In genomic region chr6:37172991-37173572, GRCh38 we compare ENCODE assay signal across 9 cellular contexts. TPM values are rescaled to one million over a fixed set of nuclear protein-coding genes. Genes with fewer than 3 reads are reported as not detected.
DNase-seq lines count a peak whose midpoint lies in the region; ATAC-seq and TF ChIP-seq lines count a peak whose summit lies in the region.
"Had no signal": no experiment of that assay in that cellular context is flagged by ENCODE, and none has a peak within 500 bp of the region (broad histone marks: within the 10 kb centered on the region; RNA-seq: fewer than 3 reads in every experiment).

No MANE protein-coding gene starts in this region.

- no peak for ATAC-seq in activated CD8-positive, alpha-beta T cell treated with anti-CD3 and anti-CD28 coated beads for 36 hours
- ATAC-seq in stimulated activated naive CD8-positive, alpha-beta T cell treated with anti-CD3 and anti-CD28 coated beads, Interleukin-15, amount 100 ng/mL, for 72 hours = no peak
- ATAC-seq in HG02610 (IDR thresholded peaks at IDR 0.05; ENCODE audit: unreplicated experiment) = no peak
- no peak for ATAC-seq in GM21619 (IDR thresholded peaks at IDR 0.05; ENCODE audit: unreplicated experiment)

- H3K27ac Mint-ChIP-seq in activated CD8-positive, alpha-beta T cell treated with anti-CD3 and anti-CD28 coated beads for 36 hours = peak overlapping the region; percentile 91
- H3K27ac Mint-ChIP-seq in stimulated activated naive CD8-positive, alpha-beta T cell treated with anti-CD3 and anti-CD28 coated beads, Interleukin-15, amount 100 ng/mL, for 72 hours = peak overlapping the region; percentile 98 to 99

- H3K4me3 ChIP-seq in HUES64 (ENCODE audit: low read length) = peak overlapping the region; percentile 94
- peak overlapping the region; percentile 88 for H3K4me3 ChIP-seq in iPS-15b (ENCODE audit: low read depth, low read length)

- 95% methylated on average over 7 of the region's 7 CpGs for WGBS in HUES64

- no peak for DNase-seq in activated CD8-positive, alpha-beta T cell treated with anti-CD3 and anti-CD28 coated beads for 36 hours
- peak in 1 of 2 donors; percentile 21 for DNase-seq in stimulated activated naive CD8-positive, alpha-beta T cell treated with anti-CD3 and anti-CD28 coated beads, Interleukin-15, amount 100 ng/mL, for 72 hours
- DNase-seq in NCI-H2081 treated with DMSO at 0.1 percent for 48 hours (lab: John Stamatoyannopoulos, UW) = no peak
- no peak for DNase-seq in activated CD4-positive, alpha-beta T cell treated with anti-CD3 and anti-CD28 coated beads for 4 hours
- DNase-seq: NCI-H82 had no signal

- H3K27ac ChIP-seq in HUES64 (ENCODE audit: low read depth, low read length) = no peak overlapping the region

- POLR2A ChIA-PET in activated CD8-positive, alpha-beta T cell treated with anti-CD3 and anti-CD28 coated beads for 36 hours (lab: Charles Lee) = interaction anchor here (0.6 to 13.5 kb wide), 16 partner anchors 9 to 298 kb away, joined by 3 to 261 read pairs (median 6); partner anchors contain the start of genes MTCH1 and PPIL1

- no peaks in the 10 kb centered on the region for H3K27me3 Mint-ChIP-seq in activated CD8-positive, alpha-beta T cell treated with anti-CD3 and anti-CD28 coated beads for 36 hours
- no peaks in the 10 kb centered on the region for H3K27me3 Mint-ChIP-seq in stimulated activated naive CD8-positive, alpha-beta T cell treated with anti-CD3 and anti-CD28 coated beads, Interleukin-15, amount 100 ng/mL, for 72 hours

- H3K36me3 Mint-ChIP-seq in activated CD8-positive, alpha-beta T cell treated with anti-CD3 and anti-CD28 coated beads for 36 hours (ENCODE audit: low read depth) = peaks cover 68% of the 10 kb centered on the region

- no peaks in the 10 kb centered on the region for H3K9me3 Mint-ChIP-seq in activated CD8-positive, alpha-beta T cell treated with anti-CD3 and anti-CD28 coated beads for 36 hours
- H3K9me3 Mint-ChIP-seq in stimulated activated naive CD8-positive, alpha-beta T cell treated with anti-CD3 and anti-CD28 coated beads, Interleukin-15, amount 100 ng/mL, for 72 hours = peaks cover 0 to 10% of the 10 kb centered on the region in 2 donors

- intact Hi-C loops in activated CD8-positive, alpha-beta T cell treated with anti-CD3 and anti-CD28 coated beads for 36 hours (cut with micrococcal nuclease) = loop anchor here (2.0 kb wide), 3 partner anchors 36 to 154 kb away; no protein-coding TSS in a partner anchor

- CTCF ChIA-PET in activated CD8-positive, alpha-beta T cell treated with anti-CD3 and anti-CD28 coated beads for 36 hours (lab: Charles Lee) = interaction anchor here (0.7 to 18.8 kb wide), 21 partner anchors 10 to 288 kb away, joined by 3 to 502 read pairs (median 5); partner anchors contain the start of gene C6orf89

- H3K9ac ChIP-seq in HUES64 (ENCODE audit: low read depth, low read length) (no peak overlapping the region), iPS-15b (ENCODE audit: low read depth, low read length) (no peak overlapping the region)

- H3K9me3 ChIP-seq in HUES64 (ENCODE audit: insufficient read depth, low read depth, low read length) = no peaks in the 10 kb centered on the region
- H3K9me3 ChIP-seq in iPS-15b (ENCODE audit: control insufficient read depth, insufficient read depth, low read length) = no peaks in the 10 kb centered on the region

- H3K4me1 ChIP-seq in HUES64 (ENCODE audit: insufficient read depth, low read length) (peaks cover 24% of the 10 kb centered on the region), iPS-15b (ENCODE audit: control insufficient read depth, insufficient read depth, low read length) (peaks cover 12% of the 10 kb centered on the region)

- H3K36me3 ChIP-seq in HUES64 (ENCODE audit: insufficient read depth, low read length) = peaks cover 43% of the 10 kb centered on the region
- peaks cover 37% of the 10 kb centered on the region for H3K36me3 ChIP-seq in iPS-15b (ENCODE audit: control insufficient read depth, insufficient read depth, low read length)

- H3K4me1 Mint-ChIP-seq in activated CD8-positive, alpha-beta T cell treated with anti-CD3 and anti-CD28 coated beads for 36 hours (ENCODE audit: low read depth) = peaks cover 65% of the 10 kb centered on the region
- H3K4me1 Mint-ChIP-seq in stimulated activated naive CD8-positive, alpha-beta T cell treated with anti-CD3 and anti-CD28 coated beads, Interleukin-15, amount 100 ng/mL, for 72 hours = peaks cover 68% of the 10 kb centered on the region

- H3K27me3 ChIP-seq in HUES64 (ENCODE audit: insufficient read depth, low read length) (no peaks in the 10 kb centered on the region), iPS-15b (ENCODE audit: control insufficient read depth, insufficient read depth, low read length) (no peaks in the 10 kb centered on the region)

- peak overlapping the region; percentile 84 for H3K4me3 Mint-ChIP-seq in activated CD8-positive, alpha-beta T cell treated with anti-CD3 and anti-CD28 coated beads for 36 hours
- H3K4me3 Mint-ChIP-seq in stimulated activated naive CD8-positive, alpha-beta T cell treated with anti-CD3 and anti-CD28 coated beads, Interleukin-15, amount 100 ng/mL, for 72 hours = peak overlapping the region; percentile 89 to 99

- no peak for TF ChIP-seq CTCF in activated CD8-positive, alpha-beta T cell treated with anti-CD3 and anti-CD28 coated beads for 36 hours (IDR thresholded peaks at IDR 0.05)

RNA-seq across cellular contexts. Expression of gene PIM1, which starts 3.1 kb away (rescaled TPM):
- 34.5 TPM for polyA plus RNA-seq in HUES64 (2013, experiment 1 of 2)
- polyA plus RNA-seq in HUES64 (2013, experiment 2 of 2) = 40.9 TPM
- 100 to 1,000 TPM; 293 to 305 TPM for total RNA-seq in activated CD8-positive, alpha-beta T cell treated with anti-CD3 and anti-CD28 coated beads for 36 hours
